11 cellular contexts compared by ENCODE assay signal in genomic region chr11:118896472-118896913, GRCh38. TPM values are rescaled to one million over a fixed set of nuclear protein-coding genes. Genes with fewer than 3 reads are reported as not detected.
DNase-seq lines count a peak whose midpoint lies in the region; ATAC-seq and TF ChIP-seq lines count a peak whose summit lies in the region.
"Had no signal": no experiment of that assay in that cellular context is flagged by ENCODE, and none has a peak within 500 bp of the region (broad histone marks: within the 10 kb centered on the region; RNA-seq: fewer than 3 reads in every experiment).

No MANE protein-coding gene starts in this region.

- no peaks in the 10 kb centered on the region for H3F3A ChIP-seq in OCI-LY1 (ENCODE audit: insufficient read depth, low read length)

- no peaks in the 10 kb centered on the region for H3K9me2 ChIP-seq in OCI-LY1 (ENCODE audit: low read depth, low read length)

- no peak for TF ChIP-seq CTCF in OCI-LY1 (IDR thresholded peaks at IDR 0.05; ENCODE audit: low read length)

- H3K79me2 ChIP-seq in OCI-LY1 (ENCODE audit: insufficient read depth, low read length): no peaks in the 10 kb centered on the region

- H3K9me3 Mint-ChIP-seq in activated T-cell treated with anti-CD3 and anti-CD28 coated beads, Interleukin-2, amount 50 U/mL, for 72 hours: no peaks in the 10 kb centered on the region
- no peaks in the 10 kb centered on the region for H3K9me3 Mint-ChIP-seq in activated T-cell treated with anti-CD3 and anti-CD28 coated beads, Interleukin-2, amount 50 U/mL, for 4 hours
- H3K9me3 Mint-ChIP-seq in effector memory CD8-positive, alpha-beta T cell: no peaks in the 10 kb centered on the region
- H3K9me3 Mint-ChIP-seq in stimulated activated naive CD8-positive, alpha-beta T cell treated with anti-CD3 and anti-CD28 coated beads, Interleukin-15, amount 100 ng/mL, for 72 hours: no peaks in the 10 kb centered on the region

- peaks cover 80% of the 10 kb centered on the region for H3K4me1 ChIP-seq in OCI-LY1 (ENCODE audit: insufficient read depth, low read length, severe bottlenecking)

- ATAC-seq in activated T-cell treated with anti-CD3 and anti-CD28 coated beads, Interleukin-2, amount 50 U/mL, for 72 hours (replicated peaks in 1 of 2): no peak
- ATAC-seq in activated T-cell treated with anti-CD3 and anti-CD28 coated beads, Interleukin-2, amount 50 U/mL, for 4 hours: no peak
- no peak for ATAC-seq in effector memory CD8-positive, alpha-beta T cell (replicated peaks)
- no peak for ATAC-seq in stimulated activated naive CD8-positive, alpha-beta T cell treated with anti-CD3 and anti-CD28 coated beads, Interleukin-15, amount 100 ng/mL, for 72 hours
- no peak for ATAC-seq in HG03571 (IDR thresholded peaks at IDR 0.05; ENCODE audit: unreplicated experiment)

- no peaks in the 10 kb centered on the region for H3K27me3 Mint-ChIP-seq in activated T-cell treated with anti-CD3 and anti-CD28 coated beads, Interleukin-2, amount 50 U/mL, for 72 hours (ENCODE audit: low read depth)
- H3K27me3 Mint-ChIP-seq in activated T-cell treated with anti-CD3 and anti-CD28 coated beads, Interleukin-2, amount 50 U/mL, for 4 hours (ENCODE audit: low read depth): no peaks in the 10 kb centered on the region
- H3K27me3 Mint-ChIP-seq in effector memory CD8-positive, alpha-beta T cell: no peaks in the 10 kb centered on the region
- no peaks in the 10 kb centered on the region for H3K27me3 Mint-ChIP-seq in stimulated activated naive CD8-positive, alpha-beta T cell treated with anti-CD3 and anti-CD28 coated beads, Interleukin-15, amount 100 ng/mL, for 72 hours

- H3K4me2 ChIP-seq in OCI-LY1 (ENCODE audit: low read length): peak overlapping the region; percentile 46; the same call in 1 of the 2 replicates

- no peaks in the 10 kb centered on the region for H3K9me3 ChIP-seq in OCI-LY1 (ENCODE audit: low read length)
- H3K9me3 ChIP-seq: esophagus muscularis mucosa had no signal

- H3K9ac ChIP-seq in OCI-LY1 (ENCODE audit: low read length): peak overlapping the region; percentile 49; the same call in 1 of the 2 replicates

- H3K27ac Mint-ChIP-seq in activated T-cell treated with anti-CD3 and anti-CD28 coated beads, Interleukin-2, amount 50 U/mL, for 72 hours: peak overlapping the region; percentile 82
- H3K27ac Mint-ChIP-seq in effector memory CD8-positive, alpha-beta T cell: peak overlapping the region; percentile 56 to 98
- peak overlapping the region; percentile 87 to 95 for H3K27ac Mint-ChIP-seq in stimulated activated naive CD8-positive, alpha-beta T cell treated with anti-CD3 and anti-CD28 coated beads, Interleukin-15, amount 100 ng/mL, for 72 hours

- H3K4me1 Mint-ChIP-seq in activated T-cell treated with anti-CD3 and anti-CD28 coated beads, Interleukin-2, amount 50 U/mL, for 72 hours (ENCODE audit: low read depth): peaks cover 60% of the 10 kb centered on the region
- peaks cover 62% of the 10 kb centered on the region for H3K4me1 Mint-ChIP-seq in activated T-cell treated with anti-CD3 and anti-CD28 coated beads, Interleukin-2, amount 50 U/mL, for 4 hours (ENCODE audit: low read depth)
- H3K4me1 Mint-ChIP-seq in effector memory CD8-positive, alpha-beta T cell (ENCODE audit: low read depth in 2 of 2): peaks cover 55 to 63% of the 10 kb centered on the region in 2 donors
- peaks cover 88% of the 10 kb centered on the region for H3K4me1 Mint-ChIP-seq in stimulated activated naive CD8-positive, alpha-beta T cell treated with anti-CD3 and anti-CD28 coated beads, Interleukin-15, amount 100 ng/mL, for 72 hours

- no peaks in the 10 kb centered on the region for H4K20me1 ChIP-seq in OCI-LY1 (ENCODE audit: insufficient read depth, low read length)

- H3K4me3 ChIP-seq in OCI-LY1 (ENCODE audit: low read depth, low read length, poor library complexity, severe bottlenecking): peak overlapping the region; percentile 21
- H3K4me3 ChIP-seq: esophagus muscularis mucosa had no signal

- no peak for DNase-seq in activated T-cell treated with anti-CD3 and anti-CD28 coated beads, Interleukin-2, amount 50 U/mL, for 72 hours
- no peak for DNase-seq in activated T-cell treated with anti-CD3 and anti-CD28 coated beads, Interleukin-2, amount 50 U/mL, for 4 hours
- DNase-seq in effector memory CD8-positive, alpha-beta T cell: no peak
- no peak for DNase-seq in stimulated activated naive CD8-positive, alpha-beta T cell treated with anti-CD3 and anti-CD28 coated beads, Interleukin-15, amount 100 ng/mL, for 72 hours
- DNase-seq in NCI-H69 (lab: John Stamatoyannopoulos, UW): no peak
- DNase-seq in NCI-H2107 (lab: John Stamatoyannopoulos, UW): no peak
- DNase-seq: activated T-cell treated with anti-CD3 and anti-CD28 coated beads for 4 hours had no signal

- peaks cover 3 to 12% of the 10 kb centered on the region in 2 donors for H3K36me3 Mint-ChIP-seq in activated T-cell treated with anti-CD3 and anti-CD28 coated beads, Interleukin-2, amount 50 U/mL, for 72 hours (ENCODE audit: insufficient read depth in 2 of 2)
- H3K36me3 Mint-ChIP-seq in activated T-cell treated with anti-CD3 and anti-CD28 coated beads, Interleukin-2, amount 50 U/mL, for 4 hours (ENCODE audit: insufficient read depth): peaks cover 18% of the 10 kb centered on the region
- H3K36me3 Mint-ChIP-seq in effector memory CD8-positive, alpha-beta T cell (ENCODE audit: insufficient read depth): peaks cover 94% of the 10 kb centered on the region

- peaks cover 47% of the 10 kb centered on the region for H3K36me3 ChIP-seq in OCI-LY1 (ENCODE audit: insufficient read depth, low read length)

- no peak overlapping the region for H3K4me3 Mint-ChIP-seq in activated T-cell treated with anti-CD3 and anti-CD28 coated beads, Interleukin-2, amount 50 U/mL, for 72 hours
- H3K4me3 Mint-ChIP-seq in activated T-cell treated with anti-CD3 and anti-CD28 coated beads, Interleukin-2, amount 50 U/mL, for 4 hours: no peak overlapping the region
- H3K4me3 Mint-ChIP-seq in effector memory CD8-positive, alpha-beta T cell: peak overlapping the region; percentile 15 to 44
- H3K4me3 Mint-ChIP-seq in stimulated activated naive CD8-positive, alpha-beta T cell treated with anti-CD3 and anti-CD28 coated beads, Interleukin-15, amount 100 ng/mL, for 72 hours: peak overlapping the region in 1 of 2 donors; percentile 54

- H3K27me3 ChIP-seq in OCI-LY1 (ENCODE audit: insufficient read depth, low read length): no peaks in the 10 kb centered on the region

- peak overlapping the region; percentile 96 for H3K27ac ChIP-seq in OCI-LY1 (ENCODE audit: low read depth, low read length, poor library complexity, severe bottlenecking)

- no peak overlapping the region for H2AFZ ChIP-seq in OCI-LY1 (ENCODE audit: low read length)

RNA-seq across cellular contexts. Expression of gene CXCR5, which starts 12.8 kb away (rescaled TPM):
- 10 to 100 TPM; 16.9 to 20.3 TPM for total RNA-seq in activated T-cell treated with anti-CD3 and anti-CD28 coated beads, Interleukin-2, amount 50 U/mL, for 72 hours
- 10 to 100 TPM; 17.6 to 30.8 (median 23.7) TPM for total RNA-seq in activated T-cell treated with anti-CD3 and anti-CD28 coated beads, Interleukin-2, amount 50 U/mL, for 4 hours
- total RNA-seq: myocyte had no signal

RNA-seq across cellular contexts. Expression of gene BCL9L, which starts 29.2 kb away (rescaled TPM):
- 10 to 100 TPM; 33.5 to 34.5 TPM for total RNA-seq in activated T-cell treated with anti-CD3 and anti-CD28 coated beads, Interleukin-2, amount 50 U/mL, for 72 hours
- total RNA-seq in activated T-cell treated with anti-CD3 and anti-CD28 coated beads, Interleukin-2, amount 50 U/mL, for 4 hours: 10 to 100 TPM; 26.1 to 31.2 (median 26.9) TPM

RNA-seq across cellular contexts. Expression of gene UPK2, which starts 59.6 kb away (rescaled TPM):
- total RNA-seq in activated T-cell treated with anti-CD3 and anti-CD28 coated beads, Interleukin-2, amount 50 U/mL, for 72 hours: 1 to 10 TPM in 1 of 2 donors, under 1 TPM in 1; 0.53 to 1.2 TPM
- not detected for total RNA-seq in activated T-cell treated with anti-CD3 and anti-CD28 coated beads, Interleukin-2, amount 50 U/mL, for 4 hours
- total RNA-seq: esophagus muscularis mucosa, myocyte had no signal

Comparison
In these comparisons a context has a peak if more than half of its experiments do, and no peak if none do; other contexts are left out.
1. H3K4me3 Mint-ChIP-seq: peak in effector memory CD8-positive, alpha-beta T cell (2 of 2); none in activated T-cell treated with anti-CD3 and anti-CD28 coated beads, Interleukin-2, amount 50 U/mL, for 72 hours (0 of 2) and activated T-cell treated with anti-CD3 and anti-CD28 coated beads, Interleukin-2, amount 50 U/mL, for 4 hours (single experiment).
2. Peak in every context shown above with its lines, with median percentiles within 50 percentile points of each other: H3K27ac Mint-ChIP-seq.